20 cellular contexts compared by ENCODE assay signal in genomic region chr11:34423300-34423699, GRCh38.
"Had no signal": no experiment of that assay in that cellular context is flagged by ENCODE, and none has a peak within 500 bp of the region (broad histone marks: within the 10 kb centered on the region; RNA-seq: fewer than 3 reads in every experiment).

No MANE protein-coding gene starts in this region.

- H3K27ac ChIP-seq: epithelial cell of prostate, right atrium auricular region, suprapubic skin, tibial nerve, VCaP had no signal

- H3K36me3 ChIP-seq: breast epithelium, right atrium auricular region, suprapubic skin, tibial nerve had no signal

- H3K9me3 ChIP-seq: breast epithelium, right atrium auricular region, suprapubic skin, tibial nerve had no signal

- H3K27me3 ChIP-seq: breast epithelium, dorsolateral prefrontal cortex, right atrium auricular region, suprapubic skin, tibial nerve had no signal

- ATAC-seq: activated CD4-positive, CD25-positive, alpha-beta regulatory T cell treated with anti-CD3 and anti-CD28 coated beads, Interleukin-2, amount 50 U/mL, for 24 hours; activated T-cell treated with anti-CD3 and anti-CD28 coated beads, Interleukin-2, amount 50 U/mL, for 72 hours; left colon; natural killer cell; stimulated activated naive CD8-positive, alpha-beta T cell treated with anti-CD3 and anti-CD28 coated beads, Interleukin-15, Interleukin-2, amounts not matched to agents 100 U/mL and 50 U/mL, for 24 hours had no signal

- DNase-seq: activated CD4-positive, alpha-beta memory T cell treated with anti-CD3 and anti-CD28 coated beads, Interleukin-2, amount 10 ng/mL, durations not matched to agents 7 days and 5 days; activated CD4-positive, alpha-beta T cell treated with anti-CD3 and anti-CD28 coated beads, Interleukin-2, amount 10 ng/mL, durations not matched to agents 24 days and 14 days; activated effector memory CD4-positive, alpha-beta T cell treated with Interleukin-2 at 50 U/mL for 16 hours; activated naive CD4-positive, alpha-beta T cell treated with anti-CD3 and anti-CD28 coated beads for 36 hours; activated naive CD8-positive, alpha-beta T cell treated with anti-CD3 and anti-CD28 coated beads, Interleukin-2, amount 10 ng/mL, durations not matched to agents 7 days and 5 days; activated T-cell treated with anti-CD3 and anti-CD28 coated beads, Interleukin-2, amount 50 U/mL, for 72 hours; amniotic stem cell; dorsolateral prefrontal cortex; left colon; natural killer cell; stimulated activated CD4-positive, alpha-beta T cell treated with anti-CD3 and anti-CD28 coated beads, Interleukin-4, amount 100 ng/mL, for 4 hours; stimulated activated naive CD8-positive, alpha-beta T cell treated with anti-CD3 and anti-CD28 coated beads, Interleukin-15, Interleukin-2, amounts not matched to agents 100 U/mL and 50 U/mL, for 24 hours had no signal

- H3K4me1 ChIP-seq: right atrium auricular region had no signal

- H3K4me3 ChIP-seq: breast epithelium, dorsolateral prefrontal cortex, lung, right atrium auricular region, suprapubic skin, tibial nerve had no signal
